Comparison of ENCODE assay signal across 9 cellular contexts in the genomic region with DNA sequence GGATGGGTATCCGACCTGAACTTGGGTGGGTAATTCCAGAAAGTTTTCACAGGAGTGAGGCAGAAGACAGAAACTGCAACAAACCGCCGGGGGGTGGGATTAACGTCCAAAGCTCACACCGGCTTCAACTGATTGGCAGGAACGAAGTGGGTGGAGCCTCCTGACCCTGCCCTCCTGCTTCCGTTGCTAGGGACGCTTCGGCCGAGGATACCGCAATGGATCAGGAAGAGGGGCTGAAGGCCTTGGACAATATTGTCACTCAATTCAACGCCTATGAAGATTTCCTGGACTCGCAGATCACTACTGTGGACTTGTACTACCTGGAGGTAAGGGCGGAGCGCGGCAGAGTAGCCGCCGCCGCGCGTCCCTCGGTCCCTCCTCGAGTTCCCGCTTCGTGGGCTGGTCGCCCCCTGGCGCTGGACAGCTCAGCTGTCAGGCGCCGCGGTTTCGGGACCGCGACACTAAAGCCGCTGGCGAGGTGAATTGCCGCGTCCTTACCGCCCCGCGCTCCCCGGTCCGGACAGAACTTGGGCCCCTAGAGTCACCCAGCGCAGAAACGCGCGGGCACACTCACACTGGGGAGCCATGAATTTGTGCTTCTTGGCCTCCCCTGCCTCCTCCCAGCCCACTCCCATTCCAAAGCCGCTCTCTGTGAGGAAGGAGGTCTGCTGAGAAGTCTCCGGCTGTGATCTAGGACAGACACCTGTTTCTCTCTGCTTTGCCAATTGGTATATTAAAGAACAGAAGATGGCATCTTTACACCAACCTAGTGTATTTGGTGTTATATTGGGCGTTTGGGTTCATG. TPM values are rescaled to one million over a fixed set of nuclear protein-coding genes. Genes with fewer than 3 reads are reported as not detected.
DNase-seq lines count a peak whose midpoint lies in the region; ATAC-seq and TF ChIP-seq lines count a peak whose summit lies in the region.
"Had no signal": no experiment of that assay in that cellular context is flagged by ENCODE, and none has a peak within 500 bp of the region (broad histone marks: within the 10 kb centered on the region; RNA-seq: fewer than 3 reads in every experiment).

A gene (plus strand): TSS at position 177 of the 805 bp plus-strand sequence.

- ATAC-seq in GM19455 (IDR thresholded peaks at IDR 0.05; ENCODE audit: unreplicated experiment), result peak; percentile 98
- peak; percentile 97 for ATAC-seq in HG03565 (IDR thresholded peaks at IDR 0.05; ENCODE audit: unreplicated experiment)
- peak; percentile 65 to 84 (median 73) for ATAC-seq in natural killer cell

- H3K36me3 Mint-ChIP-seq in CD4-positive, alpha-beta memory T cell, result no peaks in the 10 kb centered on the region
- no peaks in the 10 kb centered on the region for H3K36me3 Mint-ChIP-seq in natural killer cell
- H3K36me3 Mint-ChIP-seq in stimulated activated naive CD8-positive, alpha-beta T cell treated with anti-CD3 and anti-CD28 coated beads, Interleukin-15, Interleukin-2, amounts not matched to agents 100 ng/mL and 50 ng/mL, for 24 hours (ENCODE audit: low read depth), result no peaks in the 10 kb centered on the region

- no peak within 1 kb of the TSS for H3K27ac Mint-ChIP-seq in CD4-positive, alpha-beta memory T cell
- H3K27ac Mint-ChIP-seq in natural killer cell, result no peak within 1 kb of the TSS
- no peak within 1 kb of the TSS for H3K27ac Mint-ChIP-seq in stimulated activated naive CD8-positive, alpha-beta T cell treated with anti-CD3 and anti-CD28 coated beads, Interleukin-15, Interleukin-2, amounts not matched to agents 100 ng/mL and 50 ng/mL, for 24 hours

- H3K36me3 ChIP-seq in CD4-positive, alpha-beta memory T cell (ENCODE audit: insufficient read depth, low read length), result no peaks in the 10 kb centered on the region

- peak within 1 kb of the TSS; percentile 67 to 88 (median 78) for H3K4me3 Mint-ChIP-seq in CD4-positive, alpha-beta memory T cell
- H3K4me3 Mint-ChIP-seq in natural killer cell, result peak within 1 kb of the TSS; percentile 79
- H3K4me3 Mint-ChIP-seq in stimulated activated naive CD8-positive, alpha-beta T cell treated with anti-CD3 and anti-CD28 coated beads, Interleukin-15, Interleukin-2, amounts not matched to agents 100 ng/mL and 50 ng/mL, for 24 hours, result peak within 1 kb of the TSS; percentile 83

- H3K9me3 Mint-ChIP-seq in CD4-positive, alpha-beta memory T cell, result peaks cover 0 to 5% (median 0%) of the 10 kb centered on the region in 8 donors
- H3K9me3 Mint-ChIP-seq in natural killer cell, result peaks cover 0 to 2% of the 10 kb centered on the region in 2 donors
- H3K9me3 Mint-ChIP-seq in stimulated activated naive CD8-positive, alpha-beta T cell treated with anti-CD3 and anti-CD28 coated beads, Interleukin-15, Interleukin-2, amounts not matched to agents 100 ng/mL and 50 ng/mL, for 24 hours, result no peaks in the 10 kb centered on the region

- H3K27me3 Mint-ChIP-seq in CD4-positive, alpha-beta memory T cell, result peaks cover 13 to 31% of the 10 kb centered on the region in 2 donors
- H3K27me3 Mint-ChIP-seq in natural killer cell (ENCODE audit: low read depth in 2 of 2), result peaks cover 10 to 13% of the 10 kb centered on the region in 2 donors
- peaks cover 21% of the 10 kb centered on the region for H3K27me3 Mint-ChIP-seq in stimulated activated naive CD8-positive, alpha-beta T cell treated with anti-CD3 and anti-CD28 coated beads, Interleukin-15, Interleukin-2, amounts not matched to agents 100 ng/mL and 50 ng/mL, for 24 hours

- H3K4me1 ChIP-seq in CD4-positive, alpha-beta memory T cell (ENCODE audit: insufficient read depth, low read length), result peaks cover 15% of the 10 kb centered on the region

- no peak within 1 kb of the TSS for H3K27ac ChIP-seq in CD4-positive, alpha-beta memory T cell (ENCODE audit: low read depth, low read length)

- intact Hi-C loops in CD4-positive, alpha-beta memory T cell (cut with micrococcal nuclease), result loop anchor here (10.0 kb wide), 1 partner anchor 1381 kb away; no protein-coding TSS in a partner anchor
- intact Hi-C loops in natural killer cell (cut with micrococcal nuclease), result no loop called here

- peaks cover 6 to 13% (median 8%) of the 10 kb centered on the region in 4 donors for H3K4me1 Mint-ChIP-seq in CD4-positive, alpha-beta memory T cell
- peaks cover 10 to 12% of the 10 kb centered on the region in 2 donors for H3K4me1 Mint-ChIP-seq in natural killer cell
- peaks cover 7% of the 10 kb centered on the region for H3K4me1 Mint-ChIP-seq in stimulated activated naive CD8-positive, alpha-beta T cell treated with anti-CD3 and anti-CD28 coated beads, Interleukin-15, Interleukin-2, amounts not matched to agents 100 ng/mL and 50 ng/mL, for 24 hours (ENCODE audit: low read depth)

- CTCF ChIA-PET in CD4-positive, alpha-beta memory T cell (lab: Charles Lee; ENCODE audit: partially characterized antibody), result no interaction called here

- peak within 1 kb of the TSS; percentile 43 to 59 for H3K4me3 ChIP-seq in CD4-positive, alpha-beta memory T cell (ENCODE audit: low read length in 2 of 2)

- DNase-seq in CD4-positive, alpha-beta memory T cell, result peak in 4 of 5 donors; percentile 5 to 20 (median 16)
- DNase-seq in NOMO-1 (lab: John Stamatoyannopoulos, UW; ENCODE audit: unreplicated experiment in 2 of 2), result peak; percentile 73 to 76
- DNase-seq in activated T-cell treated with anti-CD3 and anti-CD28 coated beads for 48 hours (ENCODE audit: low read depth), result peak; percentile 66
- DNase-seq in fibroblast of peridontal ligament (ENCODE audit: extremely low read depth), result peak; percentile 89
- peak; percentile 18 for DNase-seq in natural killer cell

- peaks cover 19% of the 10 kb centered on the region for H3K27me3 ChIP-seq in CD4-positive, alpha-beta memory T cell (ENCODE audit: insufficient read depth, low read length)

- no peak for TF ChIP-seq CTCF in natural killer cell (IDR thresholded peaks at IDR 0.05)

- H3K9me3 ChIP-seq in CD4-positive, alpha-beta memory T cell (ENCODE audit: control insufficient read depth in 1 of 2, low read length in 2 of 2), result no peaks in the 10 kb centered on the region

- POLR2A ChIA-PET in CD4-positive, alpha-beta memory T cell (lab: Charles Lee; ENCODE audit: partially characterized antibody), result no interaction called here

RNA-seq across cellular contexts. Expression of the gene that starts here (rescaled TPM):
- not detected for total RNA-seq in CD4-positive, alpha-beta memory T cell
- polyA plus RNA-seq in CD4-positive, alpha-beta memory T cell, result not detected
- not detected for total RNA-seq in natural killer cell
- total RNA-seq: activated CD8-positive, alpha-beta memory T cell treated with anti-CD3 and anti-CD28 coated beads for 36 hours had no signal

Comparison
In these comparisons a context has a peak if more than half of its experiments do, and no peak if none do; other contexts are left out.
1. Peak in DNase-seq and H3K4me3 ChIP-seq in CD4-positive, alpha-beta memory T cell; RNA of the gene not detected or under 1 TPM.
2. Peak in DNase-seq and ATAC-seq in natural killer cell; RNA of the gene not detected or under 1 TPM.
3. DNase-seq: peak in every context shown above with its lines; median percentile 89 in fibroblast of peridontal ligament; 74 in NOMO-1; 66 in activated T-cell treated with anti-CD3 and anti-CD28 coated beads for 48 hours; 18 in natural killer cell; 16 in CD4-positive, alpha-beta memory T cell.